Comparison of ENCODE assay signal across 1 cellular context in the genomic region with DNA sequence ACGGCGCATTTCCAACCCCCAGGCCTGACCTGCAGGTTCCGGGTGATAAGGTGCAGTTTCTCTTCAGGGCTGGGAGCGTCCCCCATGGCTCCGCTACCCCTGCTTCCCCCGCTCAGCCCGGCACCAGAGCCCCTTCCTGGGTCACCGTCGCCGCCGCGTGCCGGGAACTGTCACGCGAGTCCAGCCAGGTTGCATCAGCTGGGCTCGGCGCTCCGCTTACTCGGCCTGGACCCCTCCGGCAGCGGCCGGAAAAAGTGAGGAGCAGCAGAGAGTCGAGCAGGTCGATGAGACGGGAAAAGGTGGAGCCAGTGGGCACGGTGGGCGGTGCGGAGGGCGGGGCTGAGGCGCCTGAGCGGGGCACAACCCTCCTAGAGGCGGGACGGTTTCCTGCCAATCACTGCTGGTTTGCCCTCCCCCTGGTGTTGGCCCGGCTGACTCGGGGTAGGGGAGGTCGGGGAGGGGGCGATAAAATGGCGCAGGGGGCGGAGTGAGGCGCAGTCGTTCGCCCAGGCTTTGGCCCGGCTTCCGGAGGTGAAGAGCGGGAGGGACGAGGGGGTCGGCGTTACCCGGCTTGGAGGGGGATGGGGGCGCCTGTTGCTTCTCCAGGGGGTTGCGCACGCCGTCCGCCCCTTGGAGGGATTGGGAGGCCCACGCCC.
TF ChIP-seq lines count a peak whose summit lies in the region.

A gene (plus strand): TSS at position 495 of the 656 bp plus-strand sequence. CDS start 8,447 bp downstream, outside the sequence.
A gene (minus strand): TSS at position 200 of the 656 bp plus-strand sequence. CDS start 114 bp downstream, at position 86.

TF ChIP-seq in GM12878, 131 proteins besides CTCF, POLR2A, EP300 and RAD21 (continued from another document and continues in another):
- TF ChIP-seq, protein P1, sequence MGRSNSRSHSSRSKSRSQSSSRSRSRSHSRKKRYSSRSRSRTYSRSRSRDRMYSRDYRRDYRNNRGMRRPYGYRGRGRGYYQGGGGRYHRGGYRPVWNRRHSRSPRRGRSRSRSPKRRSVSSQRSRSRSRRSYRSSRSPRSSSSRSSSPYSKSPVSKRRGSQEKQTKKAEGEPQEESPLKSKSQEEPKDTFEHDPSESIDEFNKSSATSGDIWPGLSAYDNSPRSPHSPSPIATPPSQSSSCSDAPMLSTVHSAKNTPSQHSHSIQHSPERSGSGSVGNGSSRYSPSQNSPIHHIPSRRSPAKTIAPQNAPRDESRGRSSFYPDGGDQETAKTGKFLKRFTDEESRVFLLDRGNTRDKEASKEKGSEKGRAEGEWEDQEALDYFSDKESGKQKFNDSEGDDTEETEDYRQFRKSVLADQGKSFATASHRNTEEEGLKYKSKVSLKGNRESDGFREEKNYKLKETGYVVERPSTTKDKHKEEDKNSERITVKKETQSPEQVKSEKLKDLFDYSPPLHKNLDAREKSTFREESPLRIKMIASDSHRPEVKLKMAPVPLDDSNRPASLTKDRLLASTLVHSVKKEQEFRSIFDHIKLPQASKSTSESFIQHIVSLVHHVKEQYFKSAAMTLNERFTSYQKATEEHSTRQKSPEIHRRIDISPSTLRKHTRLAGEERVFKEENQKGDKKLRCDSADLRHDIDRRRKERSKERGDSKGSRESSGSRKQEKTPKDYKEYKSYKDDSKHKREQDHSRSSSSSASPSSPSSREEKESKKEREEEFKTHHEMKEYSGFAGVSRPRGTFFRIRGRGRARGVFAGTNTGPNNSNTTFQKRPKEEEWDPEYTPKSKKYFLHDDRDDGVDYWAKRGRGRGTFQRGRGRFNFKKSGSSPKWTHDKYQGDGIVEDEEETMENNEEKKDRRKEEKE (IDR thresholded peaks at IDR 0.05): no peak
- TF ChIP-seq NBN (IDR thresholded peaks at IDR 0.05) (peak; percentile 91), RUNX3 (IDR thresholded peaks at IDR 0.05; ENCODE audit: low read length) (peak; percentile 68), NR2C1 (IDR thresholded peaks at IDR 0.05) (peak; percentile 50; the same call in 1 of the 2 replicates), HDGF (IDR thresholded peaks at IDR 0.05) (peak; percentile 96), KLF5 (IDR thresholded peaks at IDR 0.05; ENCODE audit: partially characterized antibody) (peak; percentile 89), TCF7 (IDR thresholded peaks at IDR 0.05; ENCODE audit: borderline replicate concordance) (peak; percentile 54; the same call in 1 of the 2 replicates), CEBPB (IDR thresholded peaks at IDR 0.05; ENCODE audit: borderline replicate concordance in 1 of 2, low read depth in 2 of 2, low read length in 2 of 2) (peak in 1 of 2 experiments; percentile 96; a peak in 2 of 4 replicates), CBFB (IDR thresholded peaks at IDR 0.05; ENCODE audit: low read depth) (peak; percentile 67; the same call in 1 of the 2 replicates), RELA (IDR thresholded peaks at IDR 0.05; ENCODE audit: borderline replicate concordance, partially characterized antibody) (peak; percentile 93), MEF2B (IDR thresholded peaks at IDR 0.05; ENCODE audit: partially characterized antibody, poor library complexity, severe bottlenecking) (peak; percentile 56), TAF1 (IDR thresholded peaks at IDR 0.05; ENCODE audit: borderline replicate concordance, low read depth, low read length) (peak; percentile 70; the same call in 1 of the 2 replicates), CBX5 (IDR thresholded peaks at IDR 0.05; ENCODE audit: low read depth) (peak; percentile 42; the same call in 1 of the 2 replicates), IRF4 (IDR thresholded peaks at IDR 0.05; ENCODE audit: low read depth, low read length) (peak; percentile 24; the same call in 1 of the 2 replicates), POLR2AphosphoS2 (IDR thresholded peaks at IDR 0.05; ENCODE audit: low read depth, low read length) (peak; percentile 96), MYC (IDR thresholded peaks at IDR 0.05; ENCODE audit: insufficient read depth, insufficient read length, insufficient replicate concordance, low read length, severe bottlenecking) (peak; percentile 100), PML (IDR thresholded peaks at IDR 0.05; ENCODE audit: low read length) (peak; percentile 95), SIN3A (IDR thresholded peaks at IDR 0.05; ENCODE audit: low read depth, low read length) (peak; percentile 97), CREM (IDR thresholded peaks at IDR 0.05; ENCODE audit: low read depth) (peak; percentile 84), IKZF2 (IDR thresholded peaks at IDR 0.05) (peak; percentile 57 to 69), BCL11A (IDR thresholded peaks at IDR 0.05; ENCODE audit: low read depth, low read length) (peak; percentile 32; the same call in 1 of the 2 replicates), BMI1 (IDR thresholded peaks at IDR 0.05; ENCODE audit: borderline replicate concordance) (no peak), RAD51 (IDR thresholded peaks at IDR 0.05) (peak; percentile 81), SRF (IDR thresholded peaks at IDR 0.05; ENCODE audit: low read depth in 2 of 2, low read length in 2 of 2) (peak; percentile 97 to 100), BRCA1 (IDR thresholded peaks at IDR 0.05; ENCODE audit: low read depth, low read length) (no peak), KDM1A (IDR thresholded peaks at IDR 0.05; ENCODE audit: borderline replicate concordance) (no peak), LARP7 (IDR thresholded peaks at IDR 0.05) (peak; percentile 91), HDAC6 (IDR thresholded peaks at IDR 0.05; ENCODE audit: unreplicated experiment) (peak; percentile 16), SP1 (IDR thresholded peaks at IDR 0.05; ENCODE audit: low read depth, low read length) (peak; percentile 93)
- TF ChIP-seq, protein P2, sequence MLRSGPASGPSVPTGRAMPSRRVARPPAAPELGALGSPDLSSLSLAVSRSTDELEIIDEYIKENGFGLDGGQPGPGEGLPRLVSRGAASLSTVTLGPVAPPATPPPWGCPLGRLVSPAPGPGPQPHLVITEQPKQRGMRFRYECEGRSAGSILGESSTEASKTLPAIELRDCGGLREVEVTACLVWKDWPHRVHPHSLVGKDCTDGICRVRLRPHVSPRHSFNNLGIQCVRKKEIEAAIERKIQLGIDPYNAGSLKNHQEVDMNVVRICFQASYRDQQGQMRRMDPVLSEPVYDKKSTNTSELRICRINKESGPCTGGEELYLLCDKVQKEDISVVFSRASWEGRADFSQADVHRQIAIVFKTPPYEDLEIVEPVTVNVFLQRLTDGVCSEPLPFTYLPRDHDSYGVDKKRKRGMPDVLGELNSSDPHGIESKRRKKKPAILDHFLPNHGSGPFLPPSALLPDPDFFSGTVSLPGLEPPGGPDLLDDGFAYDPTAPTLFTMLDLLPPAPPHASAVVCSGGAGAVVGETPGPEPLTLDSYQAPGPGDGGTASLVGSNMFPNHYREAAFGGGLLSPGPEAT (IDR thresholded peaks at IDR 0.05; ENCODE audit: low read depth): peak; percentile 100
- TF ChIP-seq, protein P3, sequence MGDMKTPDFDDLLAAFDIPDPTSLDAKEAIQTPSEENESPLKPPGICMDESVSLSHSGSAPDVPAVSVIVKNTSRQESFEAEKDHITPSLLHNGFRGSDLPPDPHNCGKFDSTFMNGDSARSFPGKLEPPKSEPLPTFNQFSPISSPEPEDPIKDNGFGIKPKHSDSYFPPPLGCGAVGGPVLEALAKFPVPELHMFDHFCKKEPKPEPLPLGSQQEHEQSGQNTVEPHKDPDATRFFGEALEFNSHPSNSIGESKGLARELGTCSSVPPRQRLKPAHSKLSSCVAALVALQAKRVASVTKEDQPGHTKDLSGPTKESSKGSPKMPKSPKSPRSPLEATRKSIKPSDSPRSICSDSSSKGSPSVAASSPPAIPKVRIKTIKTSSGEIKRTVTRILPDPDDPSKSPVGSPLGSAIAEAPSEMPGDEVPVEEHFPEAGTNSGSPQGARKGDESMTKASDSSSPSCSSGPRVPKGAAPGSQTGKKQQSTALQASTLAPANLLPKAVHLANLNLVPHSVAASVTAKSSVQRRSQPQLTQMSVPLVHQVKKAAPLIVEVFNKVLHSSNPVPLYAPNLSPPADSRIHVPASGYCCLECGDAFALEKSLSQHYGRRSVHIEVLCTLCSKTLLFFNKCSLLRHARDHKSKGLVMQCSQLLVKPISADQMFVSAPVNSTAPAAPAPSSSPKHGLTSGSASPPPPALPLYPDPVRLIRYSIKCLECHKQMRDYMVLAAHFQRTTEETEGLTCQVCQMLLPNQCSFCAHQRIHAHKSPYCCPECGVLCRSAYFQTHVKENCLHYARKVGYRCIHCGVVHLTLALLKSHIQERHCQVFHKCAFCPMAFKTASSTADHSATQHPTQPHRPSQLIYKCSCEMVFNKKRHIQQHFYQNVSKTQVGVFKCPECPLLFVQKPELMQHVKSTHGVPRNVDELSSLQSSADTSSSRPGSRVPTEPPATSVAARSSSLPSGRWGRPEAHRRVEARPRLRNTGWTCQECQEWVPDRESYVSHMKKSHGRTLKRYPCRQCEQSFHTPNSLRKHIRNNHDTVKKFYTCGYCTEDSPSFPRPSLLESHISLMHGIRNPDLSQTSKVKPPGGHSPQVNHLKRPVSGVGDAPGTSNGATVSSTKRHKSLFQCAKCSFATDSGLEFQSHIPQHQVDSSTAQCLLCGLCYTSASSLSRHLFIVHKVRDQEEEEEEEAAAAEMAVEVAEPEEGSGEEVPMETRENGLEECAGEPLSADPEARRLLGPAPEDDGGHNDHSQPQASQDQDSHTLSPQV (IDR thresholded peaks at IDR 0.05): no peak
- TF ChIP-seq, protein P4, sequence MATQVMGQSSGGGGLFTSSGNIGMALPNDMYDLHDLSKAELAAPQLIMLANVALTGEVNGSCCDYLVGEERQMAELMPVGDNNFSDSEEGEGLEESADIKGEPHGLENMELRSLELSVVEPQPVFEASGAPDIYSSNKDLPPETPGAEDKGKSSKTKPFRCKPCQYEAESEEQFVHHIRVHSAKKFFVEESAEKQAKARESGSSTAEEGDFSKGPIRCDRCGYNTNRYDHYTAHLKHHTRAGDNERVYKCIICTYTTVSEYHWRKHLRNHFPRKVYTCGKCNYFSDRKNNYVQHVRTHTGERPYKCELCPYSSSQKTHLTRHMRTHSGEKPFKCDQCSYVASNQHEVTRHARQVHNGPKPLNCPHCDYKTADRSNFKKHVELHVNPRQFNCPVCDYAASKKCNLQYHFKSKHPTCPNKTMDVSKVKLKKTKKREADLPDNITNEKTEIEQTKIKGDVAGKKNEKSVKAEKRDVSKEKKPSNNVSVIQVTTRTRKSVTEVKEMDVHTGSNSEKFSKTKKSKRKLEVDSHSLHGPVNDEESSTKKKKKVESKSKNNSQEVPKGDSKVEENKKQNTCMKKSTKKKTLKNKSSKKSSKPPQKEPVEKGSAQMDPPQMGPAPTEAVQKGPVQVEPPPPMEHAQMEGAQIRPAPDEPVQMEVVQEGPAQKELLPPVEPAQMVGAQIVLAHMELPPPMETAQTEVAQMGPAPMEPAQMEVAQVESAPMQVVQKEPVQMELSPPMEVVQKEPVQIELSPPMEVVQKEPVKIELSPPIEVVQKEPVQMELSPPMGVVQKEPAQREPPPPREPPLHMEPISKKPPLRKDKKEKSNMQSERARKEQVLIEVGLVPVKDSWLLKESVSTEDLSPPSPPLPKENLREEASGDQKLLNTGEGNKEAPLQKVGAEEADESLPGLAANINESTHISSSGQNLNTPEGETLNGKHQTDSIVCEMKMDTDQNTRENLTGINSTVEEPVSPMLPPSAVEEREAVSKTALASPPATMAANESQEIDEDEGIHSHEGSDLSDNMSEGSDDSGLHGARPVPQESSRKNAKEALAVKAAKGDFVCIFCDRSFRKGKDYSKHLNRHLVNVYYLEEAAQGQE (IDR thresholded peaks at IDR 0.05; ENCODE audit: low read depth, low read length): no peak
- TF ChIP-seq, protein P5, sequence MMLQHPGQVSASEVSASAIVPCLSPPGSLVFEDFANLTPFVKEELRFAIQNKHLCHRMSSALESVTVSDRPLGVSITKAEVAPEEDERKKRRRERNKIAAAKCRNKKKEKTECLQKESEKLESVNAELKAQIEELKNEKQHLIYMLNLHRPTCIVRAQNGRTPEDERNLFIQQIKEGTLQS (IDR thresholded peaks at IDR 0.05; ENCODE audit: borderline replicate concordance, extremely low read depth, low read depth, low read length): peak; percentile 33; the same call in 1 of the 2 replicates
- TF ChIP-seq, protein P6, sequence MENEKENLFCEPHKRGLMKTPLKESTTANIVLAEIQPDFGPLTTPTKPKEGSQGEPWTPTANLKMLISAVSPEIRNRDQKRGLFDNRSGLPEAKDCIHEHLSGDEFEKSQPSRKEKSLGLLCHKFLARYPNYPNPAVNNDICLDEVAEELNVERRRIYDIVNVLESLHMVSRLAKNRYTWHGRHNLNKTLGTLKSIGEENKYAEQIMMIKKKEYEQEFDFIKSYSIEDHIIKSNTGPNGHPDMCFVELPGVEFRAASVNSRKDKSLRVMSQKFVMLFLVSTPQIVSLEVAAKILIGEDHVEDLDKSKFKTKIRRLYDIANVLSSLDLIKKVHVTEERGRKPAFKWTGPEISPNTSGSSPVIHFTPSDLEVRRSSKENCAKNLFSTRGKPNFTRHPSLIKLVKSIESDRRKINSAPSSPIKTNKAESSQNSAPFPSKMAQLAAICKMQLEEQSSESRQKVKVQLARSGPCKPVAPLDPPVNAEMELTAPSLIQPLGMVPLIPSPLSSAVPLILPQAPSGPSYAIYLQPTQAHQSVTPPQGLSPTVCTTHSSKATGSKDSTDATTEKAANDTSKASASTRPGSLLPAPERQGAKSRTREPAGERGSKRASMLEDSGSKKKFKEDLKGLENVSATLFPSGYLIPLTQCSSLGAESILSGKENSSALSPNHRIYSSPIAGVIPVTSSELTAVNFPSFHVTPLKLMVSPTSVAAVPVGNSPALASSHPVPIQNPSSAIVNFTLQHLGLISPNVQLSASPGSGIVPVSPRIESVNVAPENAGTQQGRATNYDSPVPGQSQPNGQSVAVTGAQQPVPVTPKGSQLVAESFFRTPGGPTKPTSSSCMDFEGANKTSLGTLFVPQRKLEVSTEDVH (IDR thresholded peaks at IDR 0.05; ENCODE audit: low read depth, partially characterized antibody): peak; percentile 25
- TF ChIP-seq, protein P7, sequence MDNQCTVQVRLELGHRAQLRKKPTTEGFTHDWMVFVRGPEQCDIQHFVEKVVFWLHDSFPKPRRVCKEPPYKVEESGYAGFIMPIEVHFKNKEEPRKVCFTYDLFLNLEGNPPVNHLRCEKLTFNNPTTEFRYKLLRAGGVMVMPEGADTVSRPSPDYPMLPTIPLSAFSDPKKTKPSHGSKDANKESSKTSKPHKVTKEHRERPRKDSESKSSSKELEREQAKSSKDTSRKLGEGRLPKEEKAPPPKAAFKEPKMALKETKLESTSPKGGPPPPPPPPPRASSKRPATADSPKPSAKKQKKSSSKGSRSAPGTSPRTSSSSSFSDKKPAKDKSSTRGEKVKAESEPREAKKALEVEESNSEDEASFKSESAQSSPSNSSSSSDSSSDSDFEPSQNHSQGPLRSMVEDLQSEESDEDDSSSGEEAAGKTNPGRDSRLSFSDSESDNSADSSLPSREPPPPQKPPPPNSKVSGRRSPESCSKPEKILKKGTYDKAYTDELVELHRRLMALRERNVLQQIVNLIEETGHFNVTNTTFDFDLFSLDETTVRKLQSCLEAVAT (IDR thresholded peaks at IDR 0.05): peak; percentile 100
- TF ChIP-seq, protein P8, sequence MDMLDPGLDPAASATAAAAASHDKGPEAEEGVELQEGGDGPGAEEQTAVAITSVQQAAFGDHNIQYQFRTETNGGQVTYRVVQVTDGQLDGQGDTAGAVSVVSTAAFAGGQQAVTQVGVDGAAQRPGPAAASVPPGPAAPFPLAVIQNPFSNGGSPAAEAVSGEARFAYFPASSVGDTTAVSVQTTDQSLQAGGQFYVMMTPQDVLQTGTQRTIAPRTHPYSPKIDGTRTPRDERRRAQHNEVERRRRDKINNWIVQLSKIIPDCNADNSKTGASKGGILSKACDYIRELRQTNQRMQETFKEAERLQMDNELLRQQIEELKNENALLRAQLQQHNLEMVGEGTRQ (IDR thresholded peaks at IDR 0.05; ENCODE audit: borderline replicate concordance, low read depth, low read length): no peak
